In genomic region chr2:98472132-98472650, GRCh38 we compare ENCODE assay signal across 11 cellular contexts. TPM values are rescaled to one million over a fixed set of nuclear protein-coding genes. Genes with fewer than 3 reads are reported as not detected.
A peak's percentile ranks its signal among the peaks of the same experiment; 100 is the strongest.
DNase-seq lines count a peak whose midpoint lies in the region; ATAC-seq and TF ChIP-seq lines count a peak whose summit lies in the region.
"Had no signal": no experiment of that assay in that cellular context is flagged by ENCODE, and none has a peak within 500 bp of the region (broad histone marks: within the 10 kb centered on the region; RNA-seq: fewer than 3 reads in every experiment).

No MANE protein-coding gene starts in this region.

- no peak overlapping the region for H2BK12ac ChIP-seq in trophoblast cell (ENCODE audit: low read length)

- H4K12ac ChIP-seq in trophoblast cell (ENCODE audit: low read depth, low read length): no peak overlapping the region

- TF ChIP-seq CTCF in CD14-positive monocyte (IDR thresholded peaks at IDR 0.05): no peak
- TF ChIP-seq CTCF in body of pancreas (IDR thresholded peaks at IDR 0.05): no peak

- no peak overlapping the region for H2AFZ ChIP-seq in trophoblast cell (ENCODE audit: insufficient read depth, low read length, poor library complexity)

- intact Hi-C loops in CD14-positive monocyte (cut with micrococcal nuclease) (loop anchor here in 1 of 2 donors (5.0 kb wide), 1 partner anchor 35 kb away; no protein-coding TSS in a partner anchor), body of pancreas (cut with DNase I) (no loop called here)

- H2AK5ac ChIP-seq in trophoblast cell (ENCODE audit: low read length): no peak overlapping the region

- no peak overlapping the region for H3K23ac ChIP-seq in trophoblast cell (ENCODE audit: low read length)

- H4K8ac ChIP-seq in trophoblast cell (ENCODE audit: low read depth, low read length): no peak overlapping the region

- no peak overlapping the region for H3K27ac ChIP-seq in CD8-positive, alpha-beta memory T cell (ENCODE audit: low read depth, low read length)
- H3K27ac ChIP-seq in SJCRH30 (peak overlapping the region; percentile 64), body of pancreas (no peak overlapping the region), trophoblast cell (ENCODE audit: low read depth, low read length) (no peak overlapping the region)

- H3K14ac ChIP-seq in trophoblast cell (ENCODE audit: low read length): no peak overlapping the region

- H2BK120ac ChIP-seq in trophoblast cell (ENCODE audit: insufficient read depth, low read length, poor library complexity): no peak overlapping the region

- ATAC-seq in effector memory CD8-positive, alpha-beta T cell (replicated peaks): no peak
- no peak for ATAC-seq in body of pancreas
- no peak for ATAC-seq in GM19397 (IDR thresholded peaks at IDR 0.05; ENCODE audit: unreplicated experiment)

- H3K4me3 Mint-ChIP-seq in CD14-positive monocyte: no peak overlapping the region
- H3K4me3 Mint-ChIP-seq in CD8-positive, alpha-beta memory T cell: peak overlapping the region; percentile 44 to 80 (median 64)
- peak overlapping the region; percentile 73 to 83 for H3K4me3 Mint-ChIP-seq in effector memory CD8-positive, alpha-beta T cell

- CTCF ChIA-PET in CD8-positive, alpha-beta memory T cell (lab: Charles Lee): interaction anchor here (1.0 to 1.6 kb wide), 3 partner anchors 11 to 19 kb away, joined by 3 to 5 read pairs (median 4); no protein-coding TSS in a partner anchor

- no peaks in the 10 kb centered on the region for H3K9me3 Mint-ChIP-seq in CD14-positive monocyte
- no peaks in the 10 kb centered on the region for H3K9me3 Mint-ChIP-seq in CD8-positive, alpha-beta memory T cell
- H3K9me3 Mint-ChIP-seq in effector memory CD8-positive, alpha-beta T cell: no peaks in the 10 kb centered on the region

- H3K4me1 ChIP-seq in CD8-positive, alpha-beta memory T cell (ENCODE audit: insufficient read depth, low read length): peaks cover 99% of the 10 kb centered on the region
- H3K4me1 ChIP-seq in SJCRH30: peaks cover 49% of the 10 kb centered on the region
- peaks cover 30% of the 10 kb centered on the region for H3K4me1 ChIP-seq in body of pancreas
- H3K4me1 ChIP-seq in trophoblast cell (ENCODE audit: control insufficient read depth in 1 of 2, insufficient read depth in 2 of 2, low read length in 2 of 2): no peaks in the 10 kb centered on the region

- no peak overlapping the region for H4K91ac ChIP-seq in trophoblast cell (ENCODE audit: low read depth, low read length)

- H3K9me3 ChIP-seq in CD8-positive, alpha-beta memory T cell (ENCODE audit: low read length): no peaks in the 10 kb centered on the region
- H3K9me3 ChIP-seq in SJCRH30 (replicated peaks): no peaks in the 10 kb centered on the region
- H3K9me3 ChIP-seq in body of pancreas: no peaks in the 10 kb centered on the region
- H3K9me3 ChIP-seq in trophoblast cell (ENCODE audit: insufficient read depth, low read depth, low read length): peaks cover 4% of the 10 kb centered on the region

- H3K4me1 Mint-ChIP-seq in CD14-positive monocyte: peaks cover 86% of the 10 kb centered on the region
- peaks cover 86 to 98% (median 97%) of the 10 kb centered on the region in 3 donors for H3K4me1 Mint-ChIP-seq in CD8-positive, alpha-beta memory T cell
- H3K4me1 Mint-ChIP-seq in effector memory CD8-positive, alpha-beta T cell (ENCODE audit: low read depth in 2 of 2): peaks cover 76 to 88% of the 10 kb centered on the region in 2 donors

- DNase-seq in CD14-positive monocyte (ENCODE audit: low spot score) (peak; percentile 33), SJCRH30 (peak; percentile 60 to 81), body of pancreas (no peak), trophoblast cell (no peak)
- no peak for DNase-seq in CD8-positive, alpha-beta memory T cell
- no peak for DNase-seq in effector memory CD8-positive, alpha-beta T cell
- DNase-seq: activated CD4-positive, alpha-beta T cell treated with anti-CD3 and anti-CD28 coated beads for 1 hour; hippocampal formation; IMR-90; NCI-H1436 had no signal

- H3K79me2 ChIP-seq in trophoblast cell (ENCODE audit: control insufficient read depth, insufficient read depth, low read length, poor library complexity): no peaks in the 10 kb centered on the region

- peaks cover 2% of the 10 kb centered on the region for H3K79me1 ChIP-seq in trophoblast cell (ENCODE audit: low read length)

- TF ChIP-seq POLR2A in body of pancreas (IDR thresholded peaks at IDR 0.05): no peak

- no peak overlapping the region for H3K9ac ChIP-seq in trophoblast cell (ENCODE audit: low read length)

- peak overlapping the region in 5 of 7 donors; percentile 11 to 77 (median 48) for H3K27ac Mint-ChIP-seq in CD14-positive monocyte
- peak overlapping the region; percentile 78 to 94 (median 92) for H3K27ac Mint-ChIP-seq in CD8-positive, alpha-beta memory T cell
- peak overlapping the region; percentile 93 to 96 for H3K27ac Mint-ChIP-seq in effector memory CD8-positive, alpha-beta T cell

- no peak overlapping the region for H3K18ac ChIP-seq in trophoblast cell (ENCODE audit: low read length)

- no peaks in the 10 kb centered on the region for H3K27me3 Mint-ChIP-seq in CD14-positive monocyte (ENCODE audit: low read depth in 3 of 3)
- H3K27me3 Mint-ChIP-seq in CD8-positive, alpha-beta memory T cell: peaks cover 0 to 2% of the 10 kb centered on the region in 2 donors
- no peaks in the 10 kb centered on the region for H3K27me3 Mint-ChIP-seq in effector memory CD8-positive, alpha-beta T cell

- 83 to 86% methylated on average over 2 to 5 of the region's 5 CpGs for WGBS in body of pancreas, 2 donors
- no CpG with 5 or more reads among the region's 5 CpGs for WGBS in trophoblast cell (ENCODE audit: extremely low coverage, insufficient coverage, insufficient read length)

- no peak overlapping the region for H3K4me2 ChIP-seq in trophoblast cell (ENCODE audit: low read length)

- no peak overlapping the region for H3K4me3 ChIP-seq in CD8-positive, alpha-beta memory T cell (ENCODE audit: low read length)
- H3K4me3 ChIP-seq in SJCRH30 (no peak overlapping the region), body of pancreas (no peak overlapping the region), trophoblast cell (ENCODE audit: low read depth, low read length) (no peak overlapping the region)

- POLR2A ChIA-PET in CD8-positive, alpha-beta memory T cell (lab: Charles Lee): interaction anchor here (1.2 kb wide), 1 partner anchor 10 kb away, joined by 3 read pairs; no protein-coding TSS in a partner anchor

- H3K27me3 ChIP-seq in CD8-positive, alpha-beta memory T cell (ENCODE audit: insufficient read depth, low read length, poor library complexity, severe bottlenecking): no peaks in the 10 kb centered on the region
- H3K27me3 ChIP-seq in SJCRH30 (no peaks in the 10 kb centered on the region), body of pancreas (no peaks in the 10 kb centered on the region), trophoblast cell (ENCODE audit: insufficient read depth, low read length) (no peaks in the 10 kb centered on the region)

- no peaks in the 10 kb centered on the region for H3K36me3 ChIP-seq in CD8-positive, alpha-beta memory T cell (ENCODE audit: insufficient read depth, low read length)
- no peaks in the 10 kb centered on the region for H3K36me3 ChIP-seq in SJCRH30
- H3K36me3 ChIP-seq in body of pancreas (replicated peaks in 1 of 2; ENCODE audit: insufficient read depth in 1 of 2, low read depth in 2 of 2): no peaks in the 10 kb centered on the region
- H3K36me3 ChIP-seq in trophoblast cell (ENCODE audit: control insufficient read depth in 1 of 2, insufficient read depth in 2 of 2, low read length in 2 of 2): no peaks in the 10 kb centered on the region

- H2BK5ac ChIP-seq in trophoblast cell (ENCODE audit: low read depth, low read length, poor library complexity): no peak overlapping the region

- peaks cover 27% of the 10 kb centered on the region in 2 donors for H3K36me3 Mint-ChIP-seq in CD14-positive monocyte
- peaks cover 0 to 12% (median 6%) of the 10 kb centered on the region in 3 donors for H3K36me3 Mint-ChIP-seq in CD8-positive, alpha-beta memory T cell
- H3K36me3 Mint-ChIP-seq in effector memory CD8-positive, alpha-beta T cell (ENCODE audit: insufficient read depth): peaks cover 27% of the 10 kb centered on the region

- H3K4ac ChIP-seq in trophoblast cell (ENCODE audit: low read depth, low read length): no peak overlapping the region

RNA-seq across cellular contexts. Expression of gene INPP4A, which starts 27.5 kb away (rescaled TPM):
- 10 to 100 TPM; 13.7 to 20.7 TPM for polyA plus RNA-seq in CD14-positive monocyte
- 10 to 100 TPM; 41.0 to 46.9 TPM for total RNA-seq in CD8-positive, alpha-beta memory T cell
- 61.4 TPM for polyA plus RNA-seq in CD8-positive, alpha-beta memory T cell
- 21.4 and 25.0 TPM in 2 replicates for total RNA-seq in SJCRH30 (2014; rRNA removed; shearing (Covaris generic))
- total RNA-seq in body of pancreas: 10 to 100 TPM; 10.9 to 12.2 TPM
- 16.3 TPM in 2 replicates for polyA plus RNA-seq in trophoblast cell (2013)

Comparison
In these comparisons a context has a peak if more than half of its experiments do, and no peak if none do; other contexts are left out.
1. DNase-seq: peak in CD14-positive monocyte (single experiment) and SJCRH30 (2 of 2); none in CD8-positive, alpha-beta memory T cell (0 of 5), effector memory CD8-positive, alpha-beta T cell (0 of 3), body of pancreas (0 of 4) and trophoblast cell (0 of 2).
2. H3K4me3 Mint-ChIP-seq: peak in CD8-positive, alpha-beta memory T cell (7 of 7) and effector memory CD8-positive, alpha-beta T cell (2 of 2); none in CD14-positive monocyte (0 of 2).
3. Peak in every context shown above with its lines, with median percentiles within 50 percentile points of each other: H3K27ac Mint-ChIP-seq.